1 cellular context compared by ENCODE assay signal in the genomic region with DNA sequence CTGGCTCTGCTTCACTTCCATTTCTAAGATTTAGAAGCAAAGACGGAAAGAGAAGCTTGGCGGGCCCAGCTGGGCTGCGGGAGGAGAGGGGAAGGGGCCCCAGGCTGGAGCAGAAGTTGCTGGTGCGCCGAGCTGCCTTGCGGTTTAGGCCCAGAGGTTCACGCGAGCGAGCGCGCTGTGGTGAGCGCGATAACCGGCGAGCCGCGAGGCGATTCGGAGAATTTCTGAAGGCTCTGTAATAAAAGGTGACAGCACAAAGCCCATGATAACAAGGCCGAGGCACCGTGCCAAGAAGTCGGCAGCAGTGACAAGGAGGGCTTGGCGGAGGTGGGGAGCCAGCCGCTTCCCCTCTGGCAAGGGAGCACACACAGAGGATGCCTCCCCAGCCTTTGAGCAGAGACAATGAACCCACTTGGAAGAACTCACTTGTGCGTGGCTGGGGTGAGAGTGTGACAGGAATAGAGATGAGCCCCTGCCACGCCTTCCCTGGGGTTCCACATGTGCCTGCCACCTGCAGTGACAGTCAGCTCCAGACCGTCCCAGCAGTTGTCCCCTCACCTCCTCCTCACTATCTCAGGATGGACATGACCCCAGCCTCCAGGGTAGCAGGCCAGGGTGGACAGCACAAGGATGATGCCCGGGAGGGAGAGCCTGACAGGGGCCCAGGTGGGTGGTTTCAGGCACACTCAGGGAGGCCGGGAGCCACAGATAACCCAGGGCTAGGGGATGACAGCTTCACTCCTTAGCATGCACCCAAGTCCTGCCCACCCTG.
TF ChIP-seq lines count a peak whose summit lies in the region.

No MANE protein-coding gene starts in this region.

TF ChIP-seq in K562, 482 proteins besides CTCF, POLR2A, EP300 and RAD21 (continued from another document and continues in another):
- TF ChIP-seq, protein P1, sequence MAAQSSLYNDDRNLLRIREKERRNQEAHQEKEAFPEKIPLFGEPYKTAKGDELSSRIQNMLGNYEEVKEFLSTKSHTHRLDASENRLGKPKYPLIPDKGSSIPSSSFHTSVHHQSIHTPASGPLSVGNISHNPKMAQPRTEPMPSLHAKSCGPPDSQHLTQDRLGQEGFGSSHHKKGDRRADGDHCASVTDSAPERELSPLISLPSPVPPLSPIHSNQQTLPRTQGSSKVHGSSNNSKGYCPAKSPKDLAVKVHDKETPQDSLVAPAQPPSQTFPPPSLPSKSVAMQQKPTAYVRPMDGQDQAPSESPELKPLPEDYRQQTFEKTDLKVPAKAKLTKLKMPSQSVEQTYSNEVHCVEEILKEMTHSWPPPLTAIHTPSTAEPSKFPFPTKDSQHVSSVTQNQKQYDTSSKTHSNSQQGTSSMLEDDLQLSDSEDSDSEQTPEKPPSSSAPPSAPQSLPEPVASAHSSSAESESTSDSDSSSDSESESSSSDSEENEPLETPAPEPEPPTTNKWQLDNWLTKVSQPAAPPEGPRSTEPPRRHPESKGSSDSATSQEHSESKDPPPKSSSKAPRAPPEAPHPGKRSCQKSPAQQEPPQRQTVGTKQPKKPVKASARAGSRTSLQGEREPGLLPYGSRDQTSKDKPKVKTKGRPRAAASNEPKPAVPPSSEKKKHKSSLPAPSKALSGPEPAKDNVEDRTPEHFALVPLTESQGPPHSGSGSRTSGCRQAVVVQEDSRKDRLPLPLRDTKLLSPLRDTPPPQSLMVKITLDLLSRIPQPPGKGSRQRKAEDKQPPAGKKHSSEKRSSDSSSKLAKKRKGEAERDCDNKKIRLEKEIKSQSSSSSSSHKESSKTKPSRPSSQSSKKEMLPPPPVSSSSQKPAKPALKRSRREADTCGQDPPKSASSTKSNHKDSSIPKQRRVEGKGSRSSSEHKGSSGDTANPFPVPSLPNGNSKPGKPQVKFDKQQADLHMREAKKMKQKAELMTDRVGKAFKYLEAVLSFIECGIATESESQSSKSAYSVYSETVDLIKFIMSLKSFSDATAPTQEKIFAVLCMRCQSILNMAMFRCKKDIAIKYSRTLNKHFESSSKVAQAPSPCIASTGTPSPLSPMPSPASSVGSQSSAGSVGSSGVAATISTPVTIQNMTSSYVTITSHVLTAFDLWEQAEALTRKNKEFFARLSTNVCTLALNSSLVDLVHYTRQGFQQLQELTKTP (IDR thresholded peaks at IDR 0.05; ENCODE audit: low read depth in 1 of 2, partially characterized antibody in 2 of 2): peak in 1 of 2 experiments; percentile 31
- TF ChIP-seq EP400 (IDR thresholded peaks at IDR 0.05): peak; percentile 63; the same call in 1 of the 2 replicates
- TF ChIP-seq SMARCC2 (IDR thresholded peaks at IDR 0.05; ENCODE audit: low read depth): peak; percentile 92
- TF ChIP-seq HMG20B (CRISPR knock-in tag; IDR thresholded peaks at IDR 0.05): no peak
- TF ChIP-seq ZNF124 (CRISPR knock-in tag; IDR thresholded peaks at IDR 0.05): no peak
- TF ChIP-seq, protein P2, sequence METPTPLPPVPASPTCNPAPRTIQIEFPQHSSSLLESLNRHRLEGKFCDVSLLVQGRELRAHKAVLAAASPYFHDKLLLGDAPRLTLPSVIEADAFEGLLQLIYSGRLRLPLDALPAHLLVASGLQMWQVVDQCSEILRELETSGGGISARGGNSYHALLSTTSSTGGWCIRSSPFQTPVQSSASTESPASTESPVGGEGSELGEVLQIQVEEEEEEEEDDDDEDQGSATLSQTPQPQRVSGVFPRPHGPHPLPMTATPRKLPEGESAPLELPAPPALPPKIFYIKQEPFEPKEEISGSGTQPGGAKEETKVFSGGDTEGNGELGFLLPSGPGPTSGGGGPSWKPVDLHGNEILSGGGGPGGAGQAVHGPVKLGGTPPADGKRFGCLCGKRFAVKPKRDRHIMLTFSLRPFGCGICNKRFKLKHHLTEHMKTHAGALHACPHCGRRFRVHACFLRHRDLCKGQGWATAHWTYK (CRISPR knock-in tag; IDR thresholded peaks at IDR 0.05): peak; percentile 71; the same call in 1 of the 2 replicates
- TF ChIP-seq SMARCE1 (IDR thresholded peaks at IDR 0.05): peak; percentile 97
- TF ChIP-seq, protein P3, sequence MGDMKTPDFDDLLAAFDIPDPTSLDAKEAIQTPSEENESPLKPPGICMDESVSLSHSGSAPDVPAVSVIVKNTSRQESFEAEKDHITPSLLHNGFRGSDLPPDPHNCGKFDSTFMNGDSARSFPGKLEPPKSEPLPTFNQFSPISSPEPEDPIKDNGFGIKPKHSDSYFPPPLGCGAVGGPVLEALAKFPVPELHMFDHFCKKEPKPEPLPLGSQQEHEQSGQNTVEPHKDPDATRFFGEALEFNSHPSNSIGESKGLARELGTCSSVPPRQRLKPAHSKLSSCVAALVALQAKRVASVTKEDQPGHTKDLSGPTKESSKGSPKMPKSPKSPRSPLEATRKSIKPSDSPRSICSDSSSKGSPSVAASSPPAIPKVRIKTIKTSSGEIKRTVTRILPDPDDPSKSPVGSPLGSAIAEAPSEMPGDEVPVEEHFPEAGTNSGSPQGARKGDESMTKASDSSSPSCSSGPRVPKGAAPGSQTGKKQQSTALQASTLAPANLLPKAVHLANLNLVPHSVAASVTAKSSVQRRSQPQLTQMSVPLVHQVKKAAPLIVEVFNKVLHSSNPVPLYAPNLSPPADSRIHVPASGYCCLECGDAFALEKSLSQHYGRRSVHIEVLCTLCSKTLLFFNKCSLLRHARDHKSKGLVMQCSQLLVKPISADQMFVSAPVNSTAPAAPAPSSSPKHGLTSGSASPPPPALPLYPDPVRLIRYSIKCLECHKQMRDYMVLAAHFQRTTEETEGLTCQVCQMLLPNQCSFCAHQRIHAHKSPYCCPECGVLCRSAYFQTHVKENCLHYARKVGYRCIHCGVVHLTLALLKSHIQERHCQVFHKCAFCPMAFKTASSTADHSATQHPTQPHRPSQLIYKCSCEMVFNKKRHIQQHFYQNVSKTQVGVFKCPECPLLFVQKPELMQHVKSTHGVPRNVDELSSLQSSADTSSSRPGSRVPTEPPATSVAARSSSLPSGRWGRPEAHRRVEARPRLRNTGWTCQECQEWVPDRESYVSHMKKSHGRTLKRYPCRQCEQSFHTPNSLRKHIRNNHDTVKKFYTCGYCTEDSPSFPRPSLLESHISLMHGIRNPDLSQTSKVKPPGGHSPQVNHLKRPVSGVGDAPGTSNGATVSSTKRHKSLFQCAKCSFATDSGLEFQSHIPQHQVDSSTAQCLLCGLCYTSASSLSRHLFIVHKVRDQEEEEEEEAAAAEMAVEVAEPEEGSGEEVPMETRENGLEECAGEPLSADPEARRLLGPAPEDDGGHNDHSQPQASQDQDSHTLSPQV (IDR thresholded peaks at IDR 0.05): peak; percentile 81
- no peak for TF ChIP-seq SRSF1 (IDR thresholded peaks at IDR 0.05; ENCODE audit: low read depth, low read length)
- peak; percentile 98 for TF ChIP-seq SOX6 (IDR thresholded peaks at IDR 0.05)
- TF ChIP-seq ZNF75A (CRISPR knock-in tag; IDR thresholded peaks at IDR 0.05): no peak
- TF ChIP-seq PML (IDR thresholded peaks at IDR 0.05; ENCODE audit: low read length): peak; percentile 89
- TF ChIP-seq TOE1 (IDR thresholded peaks at IDR 0.05; ENCODE audit: borderline replicate concordance): peak; percentile 78; the same call in 1 of the 2 replicates
- no peak for TF ChIP-seq TOE1 (CRISPR knock-in tag; IDR thresholded peaks at IDR 0.05; ENCODE audit: borderline replicate concordance, low read depth)
- TF ChIP-seq NBN (IDR thresholded peaks at IDR 0.05; ENCODE audit: low read depth): peak; percentile 74; the same call in 1 of the 2 replicates
- TF ChIP-seq, protein P4, sequence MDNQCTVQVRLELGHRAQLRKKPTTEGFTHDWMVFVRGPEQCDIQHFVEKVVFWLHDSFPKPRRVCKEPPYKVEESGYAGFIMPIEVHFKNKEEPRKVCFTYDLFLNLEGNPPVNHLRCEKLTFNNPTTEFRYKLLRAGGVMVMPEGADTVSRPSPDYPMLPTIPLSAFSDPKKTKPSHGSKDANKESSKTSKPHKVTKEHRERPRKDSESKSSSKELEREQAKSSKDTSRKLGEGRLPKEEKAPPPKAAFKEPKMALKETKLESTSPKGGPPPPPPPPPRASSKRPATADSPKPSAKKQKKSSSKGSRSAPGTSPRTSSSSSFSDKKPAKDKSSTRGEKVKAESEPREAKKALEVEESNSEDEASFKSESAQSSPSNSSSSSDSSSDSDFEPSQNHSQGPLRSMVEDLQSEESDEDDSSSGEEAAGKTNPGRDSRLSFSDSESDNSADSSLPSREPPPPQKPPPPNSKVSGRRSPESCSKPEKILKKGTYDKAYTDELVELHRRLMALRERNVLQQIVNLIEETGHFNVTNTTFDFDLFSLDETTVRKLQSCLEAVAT (IDR thresholded peaks at IDR 0.05): peak; percentile 46 to 98; a peak in 2 of 4 replicates
- TF ChIP-seq ZNF766 (CRISPR knock-in tag; conservative IDR thresholded peaks at IDR 0.05): peak; percentile 86; the same call in 1 of the 2 replicates
- TF ChIP-seq CCNT2 (IDR thresholded peaks at IDR 0.05; ENCODE audit: borderline replicate concordance, extremely low read depth, insufficient read length, low read depth, low read length): peak; percentile 100
- TF ChIP-seq, protein P5, sequence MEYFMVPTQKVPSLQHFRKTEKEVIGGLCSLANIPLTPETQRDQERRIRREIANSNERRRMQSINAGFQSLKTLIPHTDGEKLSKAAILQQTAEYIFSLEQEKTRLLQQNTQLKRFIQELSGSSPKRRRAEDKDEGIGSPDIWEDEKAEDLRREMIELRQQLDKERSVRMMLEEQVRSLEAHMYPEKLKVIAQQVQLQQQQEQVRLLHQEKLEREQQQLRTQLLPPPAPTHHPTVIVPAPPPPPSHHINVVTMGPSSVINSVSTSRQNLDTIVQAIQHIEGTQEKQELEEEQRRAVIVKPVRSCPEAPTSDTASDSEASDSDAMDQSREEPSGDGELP (CRISPR knock-in tag; IDR thresholded peaks at IDR 0.05; ENCODE audit: borderline replicate concordance): peak; percentile 96
- peak; percentile 75 for TF ChIP-seq JUND (IDR thresholded peaks at IDR 0.05; ENCODE audit: borderline replicate concordance, low read depth, low read length)
- peak; percentile 67; the same call in 2 of the 3 replicates for TF ChIP-seq JUND (tag; IDR thresholded peaks at IDR 0.05; ENCODE audit: borderline replicate concordance, low read depth, low read length)
- TF ChIP-seq, protein P6, sequence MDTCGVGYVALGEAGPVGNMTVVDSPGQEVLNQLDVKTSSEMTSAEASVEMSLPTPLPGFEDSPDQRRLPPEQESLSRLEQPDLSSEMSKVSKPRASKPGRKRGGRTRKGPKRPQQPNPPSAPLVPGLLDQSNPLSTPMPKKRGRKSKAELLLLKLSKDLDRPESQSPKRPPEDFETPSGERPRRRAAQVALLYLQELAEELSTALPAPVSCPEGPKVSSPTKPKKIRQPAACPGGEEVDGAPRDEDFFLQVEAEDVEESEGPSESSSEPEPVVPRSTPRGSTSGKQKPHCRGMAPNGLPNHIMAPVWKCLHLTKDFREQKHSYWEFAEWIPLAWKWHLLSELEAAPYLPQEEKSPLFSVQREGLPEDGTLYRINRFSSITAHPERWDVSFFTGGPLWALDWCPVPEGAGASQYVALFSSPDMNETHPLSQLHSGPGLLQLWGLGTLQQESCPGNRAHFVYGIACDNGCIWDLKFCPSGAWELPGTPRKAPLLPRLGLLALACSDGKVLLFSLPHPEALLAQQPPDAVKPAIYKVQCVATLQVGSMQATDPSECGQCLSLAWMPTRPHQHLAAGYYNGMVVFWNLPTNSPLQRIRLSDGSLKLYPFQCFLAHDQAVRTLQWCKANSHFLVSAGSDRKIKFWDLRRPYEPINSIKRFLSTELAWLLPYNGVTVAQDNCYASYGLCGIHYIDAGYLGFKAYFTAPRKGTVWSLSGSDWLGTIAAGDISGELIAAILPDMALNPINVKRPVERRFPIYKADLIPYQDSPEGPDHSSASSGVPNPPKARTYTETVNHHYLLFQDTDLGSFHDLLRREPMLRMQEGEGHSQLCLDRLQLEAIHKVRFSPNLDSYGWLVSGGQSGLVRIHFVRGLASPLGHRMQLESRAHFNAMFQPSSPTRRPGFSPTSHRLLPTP (IDR thresholded peaks at IDR 0.05; ENCODE audit: borderline replicate concordance, extremely low read depth, insufficient read length): no peak
- TF ChIP-seq, protein P7, sequence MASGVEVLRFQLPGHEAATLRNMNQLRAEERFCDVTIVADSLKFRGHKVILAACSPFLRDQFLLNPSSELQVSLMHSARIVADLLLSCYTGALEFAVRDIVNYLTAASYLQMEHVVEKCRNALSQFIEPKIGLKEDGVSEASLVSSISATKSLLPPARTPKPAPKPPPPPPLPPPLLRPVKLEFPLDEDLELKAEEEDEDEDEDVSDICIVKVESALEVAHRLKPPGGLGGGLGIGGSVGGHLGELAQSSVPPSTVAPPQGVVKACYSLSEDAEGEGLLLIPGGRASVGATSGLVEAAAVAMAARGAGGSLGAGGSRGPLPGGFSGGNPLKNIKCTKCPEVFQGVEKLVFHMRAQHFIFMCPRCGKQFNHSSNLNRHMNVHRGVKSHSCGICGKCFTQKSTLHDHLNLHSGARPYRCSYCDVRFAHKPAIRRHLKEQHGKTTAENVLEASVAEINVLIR (CRISPR knock-in tag; IDR thresholded peaks at IDR 0.05): 0 out of 2 replicates have a peak, but pooled peaks have one; percentile 24
- TF ChIP-seq, protein P8, sequence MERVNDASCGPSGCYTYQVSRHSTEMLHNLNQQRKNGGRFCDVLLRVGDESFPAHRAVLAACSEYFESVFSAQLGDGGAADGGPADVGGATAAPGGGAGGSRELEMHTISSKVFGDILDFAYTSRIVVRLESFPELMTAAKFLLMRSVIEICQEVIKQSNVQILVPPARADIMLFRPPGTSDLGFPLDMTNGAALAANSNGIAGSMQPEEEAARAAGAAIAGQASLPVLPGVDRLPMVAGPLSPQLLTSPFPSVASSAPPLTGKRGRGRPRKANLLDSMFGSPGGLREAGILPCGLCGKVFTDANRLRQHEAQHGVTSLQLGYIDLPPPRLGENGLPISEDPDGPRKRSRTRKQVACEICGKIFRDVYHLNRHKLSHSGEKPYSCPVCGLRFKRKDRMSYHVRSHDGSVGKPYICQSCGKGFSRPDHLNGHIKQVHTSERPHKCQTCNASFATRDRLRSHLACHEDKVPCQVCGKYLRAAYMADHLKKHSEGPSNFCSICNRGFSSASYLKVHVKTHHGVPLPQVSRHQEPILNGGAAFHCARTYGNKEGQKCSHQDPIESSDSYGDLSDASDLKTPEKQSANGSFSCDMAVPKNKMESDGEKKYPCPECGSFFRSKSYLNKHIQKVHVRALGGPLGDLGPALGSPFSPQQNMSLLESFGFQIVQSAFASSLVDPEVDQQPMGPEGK (CRISPR knock-in tag; IDR thresholded peaks at IDR 0.05; ENCODE audit: borderline replicate concordance): no peak
- no peak for TF ChIP-seq FUS (optimal IDR thresholded peaks at IDR 0.05; ENCODE audit: low read depth, low read length)
- no peak for TF ChIP-seq MECOM (CRISPR knock-in tag; IDR thresholded peaks at IDR 0.05)
- TF ChIP-seq, protein P9, sequence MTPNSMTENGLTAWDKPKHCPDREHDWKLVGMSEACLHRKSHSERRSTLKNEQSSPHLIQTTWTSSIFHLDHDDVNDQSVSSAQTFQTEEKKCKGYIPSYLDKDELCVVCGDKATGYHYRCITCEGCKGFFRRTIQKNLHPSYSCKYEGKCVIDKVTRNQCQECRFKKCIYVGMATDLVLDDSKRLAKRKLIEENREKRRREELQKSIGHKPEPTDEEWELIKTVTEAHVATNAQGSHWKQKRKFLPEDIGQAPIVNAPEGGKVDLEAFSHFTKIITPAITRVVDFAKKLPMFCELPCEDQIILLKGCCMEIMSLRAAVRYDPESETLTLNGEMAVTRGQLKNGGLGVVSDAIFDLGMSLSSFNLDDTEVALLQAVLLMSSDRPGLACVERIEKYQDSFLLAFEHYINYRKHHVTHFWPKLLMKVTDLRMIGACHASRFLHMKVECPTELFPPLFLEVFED (CRISPR knock-in tag; conservative IDR thresholded peaks at IDR 0.05): no peak
- TF ChIP-seq NCOA6 (IDR thresholded peaks at IDR 0.05): peak; percentile 57
- no peak for TF ChIP-seq CEBPB (tag; IDR thresholded peaks at IDR 0.05)
- TF ChIP-seq PHF21A (IDR thresholded peaks at IDR 0.05; ENCODE audit: borderline replicate concordance, low read depth): peak; percentile 82; the same call in 1 of the 2 replicates
